ENCODE assay signal across 10 cellular contexts in genomic region chr5:34538026-34538672, GRCh38.
DNase-seq lines count a peak whose midpoint lies in the region; ATAC-seq and TF ChIP-seq lines count a peak whose summit lies in the region.
"Had no signal": no experiment of that assay in that cellular context is flagged by ENCODE, and none has a peak within 500 bp of the region (broad histone marks: within the 10 kb centered on the region; RNA-seq: fewer than 3 reads in every experiment).

No MANE protein-coding gene starts in this region.

- H3K36me3 ChIP-seq in SJCRH30 = no peaks in the 10 kb centered on the region
- no peaks in the 10 kb centered on the region for H3K36me3 ChIP-seq in tibial artery
- no peaks in the 10 kb centered on the region for H3K36me3 ChIP-seq in colonic mucosa
- H3K36me3 ChIP-seq: neutrophil had no signal

- H3K9ac ChIP-seq in colonic mucosa (ENCODE audit: low read depth in 2 of 2, low read length in 2 of 2) = no peak overlapping the region

- TF ChIP-seq CTCF in tibial artery (IDR thresholded peaks at IDR 0.05) (peak; percentile 18 to 22), colonic mucosa (IDR thresholded peaks at IDR 0.05) (no peak)

- DNase-seq in Right ventricle myocardium superior (peak; percentile 46), cardiac septum (ENCODE audit: low spot score) (no peak), SJCRH30 (peak; percentile 29 to 61), head of caudate nucleus (peak in 29 of 42 donors; percentile 6 to 78 (median 39)), tibial artery (no peak), colonic mucosa (no peak), hippocampal formation (lab: John Stamatoyannopoulos, UW) (no peak)

- H3K27ac ChIP-seq in SJCRH30 (no peak overlapping the region), tibial artery (no peak overlapping the region), colonic mucosa (no peak overlapping the region)
- H3K27ac ChIP-seq: neutrophil, RWPE1 had no signal

- H3K27me3 ChIP-seq in SJCRH30 (no peaks in the 10 kb centered on the region), tibial artery (no peaks in the 10 kb centered on the region), colonic mucosa (no peaks in the 10 kb centered on the region)
- H3K27me3 ChIP-seq: neutrophil had no signal

- no peaks in the 10 kb centered on the region for H3K9me3 ChIP-seq in SJCRH30 (replicated peaks)
- no peaks in the 10 kb centered on the region for H3K9me3 ChIP-seq in tibial artery
- H3K9me3 ChIP-seq in colonic mucosa = no peaks in the 10 kb centered on the region
- H3K9me3 ChIP-seq: neutrophil had no signal

- peaks cover 19% of the 10 kb centered on the region for H3K4me1 ChIP-seq in SJCRH30
- peaks cover 4 to 39% (median 10%) of the 10 kb centered on the region in 4 donors for H3K4me1 ChIP-seq in tibial artery
- no peaks in the 10 kb centered on the region for H3K4me1 ChIP-seq in colonic mucosa

- intact Hi-C loops in Right ventricle myocardium superior (cut with DNase I) = no loop called here
- intact Hi-C loops in cardiac septum (cut with DNase I) = no loop called here
- intact Hi-C loops in head of caudate nucleus (cut with DNase I) = loop anchor here (5.0 kb wide), 1 partner anchor 56 kb away; no protein-coding TSS in a partner anchor
- intact Hi-C loops in tibial artery (cut with DNase I; ENCODE audit: low total_unique reads) = no loop called here
- intact Hi-C loops in colonic mucosa (cut with DNase I) = loop anchor here (10.0 kb wide), 1 partner anchor 297 kb away; the partner anchor contains the start of gene TTC23L

- no peak overlapping the region for H3K4me3 ChIP-seq in SJCRH30
- no peak overlapping the region for H3K4me3 ChIP-seq in tibial artery
- H3K4me3 ChIP-seq in colonic mucosa = no peak overlapping the region

- ATAC-seq in Right ventricle myocardium superior (ENCODE audit: poor library complexity) (no peak), GM18867 (IDR thresholded peaks at IDR 0.05; ENCODE audit: unreplicated experiment) (no peak)

Comparison
In these comparisons a context has a peak if more than half of its experiments do, and no peak if none do; other contexts are left out.
1. DNase-seq: peak in Right ventricle myocardium superior (single experiment), SJCRH30 (2 of 2) and head of caudate nucleus (29 of 42); none in cardiac septum (single experiment), tibial artery (0 of 2), colonic mucosa (single experiment) and hippocampal formation (0 of 2).
2. intact Hi-C loops: an anchor here in head of caudate nucleus (5.0 kb wide) and colonic mucosa (10.0 kb wide); none called in Right ventricle myocardium superior, cardiac septum and tibial artery.